21 cellular contexts compared by ENCODE assay signal in genomic region chr6:39909701-39910100, GRCh38. TPM values are rescaled to one million over a fixed set of nuclear protein-coding genes. Genes with fewer than 3 reads are reported as not detected.
DNase-seq lines count a peak whose midpoint lies in the region; ATAC-seq and TF ChIP-seq lines count a peak whose summit lies in the region.
"Had no signal": no experiment of that assay in that cellular context is flagged by ENCODE, and none has a peak within 500 bp of the region (broad histone marks: within the 10 kb centered on the region; RNA-seq: fewer than 3 reads in every experiment).

No MANE protein-coding gene starts in this region.

- H3K27me3 ChIP-seq in H9 (ENCODE audit: insufficient read depth, low read length) = no peaks in the 10 kb centered on the region; the same call in 1 of the 2 replicates
- no peaks in the 10 kb centered on the region for H3K27me3 ChIP-seq in Panc1 (ENCODE audit: control insufficient read depth, insufficient read depth, low read length)
- no peaks in the 10 kb centered on the region for H3K27me3 ChIP-seq in neuronal stem cell (ENCODE audit: control insufficient read depth in 3 of 3, insufficient read depth in 3 of 3, low read depth in 1 of 3, low read length in 3 of 3)
- no peaks in the 10 kb centered on the region for H3K27me3 ChIP-seq in smooth muscle cell (ENCODE audit: low read depth)
- H3K27me3 ChIP-seq: BE2C had no signal

- H4K8ac ChIP-seq in H9 (replicated peaks; ENCODE audit: insufficient read length, low read depth, low read length) (no peak overlapping the region), neuronal stem cell (ENCODE audit: low read depth, low read length) (no peak overlapping the region)

- H2BK20ac ChIP-seq in H9 (ENCODE audit: low read depth, low read length, poor library complexity, severe bottlenecking) = no peak overlapping the region

- H2BK15ac ChIP-seq in H9 (ENCODE audit: low read depth, low read length) = no peak overlapping the region
- H2BK15ac ChIP-seq in neuronal stem cell (ENCODE audit: low read length) = no peak overlapping the region

- no peak overlapping the region for H2BK12ac ChIP-seq in H9 (ENCODE audit: insufficient read length, low read depth, low read length)
- no peak overlapping the region for H2BK12ac ChIP-seq in neuronal stem cell (ENCODE audit: low read length)

- no peaks in the 10 kb centered on the region for H3K27me3 Mint-ChIP-seq in H9 (ENCODE audit: low read depth)
- no peaks in the 10 kb centered on the region for H3K27me3 Mint-ChIP-seq in stimulated activated memory B cell treated with anti-CD40 and anti-IgM and Interleukin-4, amounts not matched to agents 10 μg/mL and 1 μg/mL and 100 μg/mL, for 72 hours
- H3K27me3 Mint-ChIP-seq: CD8-positive, alpha-beta memory T cell had no signal

- H3K79me1 ChIP-seq in H9 (ENCODE audit: insufficient read depth, low read depth, low read length, poor library complexity, severe bottlenecking) = no peaks in the 10 kb centered on the region
- no peaks in the 10 kb centered on the region for H3K79me1 ChIP-seq in neuronal stem cell (ENCODE audit: low read depth, low read length)

- no peak overlapping the region for H4K5ac ChIP-seq in H9 (ENCODE audit: insufficient read length, low read depth, low read length)

- H3K9me3 Mint-ChIP-seq in H9 = no peaks in the 10 kb centered on the region
- H3K9me3 Mint-ChIP-seq in stimulated activated memory B cell treated with anti-CD40 and anti-IgM and Interleukin-4, amounts not matched to agents 10 μg/mL and 1 μg/mL and 100 μg/mL, for 72 hours = no peaks in the 10 kb centered on the region
- H3K9me3 Mint-ChIP-seq: CD8-positive, alpha-beta memory T cell; IgD-negative memory B cell had no signal

- H3K9me3 ChIP-seq in H9 (ENCODE audit: control insufficient read depth, low read depth, low read length) (no peaks in the 10 kb centered on the region), Panc1 (ENCODE audit: control insufficient read depth, insufficient read depth, low read depth, low read length) (no peaks in the 10 kb centered on the region), neuronal stem cell (replicated peaks in 1 of 2; ENCODE audit: control insufficient read depth in 2 of 2, insufficient read depth in 1 of 2, low read depth in 1 of 2, low read length in 2 of 2) (no peaks in the 10 kb centered on the region), smooth muscle cell (replicated peaks; ENCODE audit: low read depth) (no peaks in the 10 kb centered on the region)
- H3K9me3 ChIP-seq: BE2C, Caco-2 had no signal

- POLR2A ChIA-PET in Panc1 (lab: Charles Lee) = no interaction called here

- no CpG with 5 or more reads among the region's 5 CpGs for WGBS in H9 (ENCODE audit: extremely low coverage, insufficient read length, low lambda C conversion rate)
- no CpG with 5 or more reads among the region's 5 CpGs for WGBS in neuronal stem cell (ENCODE audit: extremely low coverage in 2 of 2, insufficient read length in 2 of 2, insufficient replicate concordance in 1 of 2), 2 donors
- 97% methylated on average over 5 of the region's 5 CpGs for WGBS in smooth muscle cell (ENCODE audit: low lambda C conversion rate)

- TF ChIP-seq CTCF in H9 (conservative IDR thresholded peaks at IDR 0.05) = no peak
- no peak for TF ChIP-seq CTCF in Panc1 (IDR thresholded peaks at IDR 0.05)
- no peak for TF ChIP-seq CTCF in smooth muscle cell (IDR thresholded peaks at IDR 0.05; ENCODE audit: borderline replicate concordance, insufficient read depth, poor library complexity, severe bottlenecking)

- H3F3A ChIP-seq in smooth muscle cell (ENCODE audit: low read depth) = no peaks in the 10 kb centered on the region

- H3K14ac ChIP-seq in H9 (ENCODE audit: insufficient read depth, low read length) (no peak overlapping the region), neuronal stem cell (ENCODE audit: low read length) (no peak overlapping the region)

- H3K23me2 ChIP-seq in H9 (ENCODE audit: insufficient read length, low read depth, low read length, poor library complexity, severe bottlenecking) = no peaks in the 10 kb centered on the region

- H3K56ac ChIP-seq in H9 (ENCODE audit: insufficient read length, low read depth, low read length) = no peak overlapping the region

- H2AFZ ChIP-seq in H9 (ENCODE audit: low read length) (no peak overlapping the region), neuronal stem cell (ENCODE audit: low read length) (no peak overlapping the region), smooth muscle cell (ENCODE audit: low read depth) (no peak overlapping the region)
- H2AFZ ChIP-seq: GM23248 had no signal

- no peak overlapping the region for H3K4me3 Mint-ChIP-seq in H9
- H3K4me3 Mint-ChIP-seq in stimulated activated memory B cell treated with anti-CD40 and anti-IgM and Interleukin-4, amounts not matched to agents 10 μg/mL and 1 μg/mL and 100 μg/mL, for 72 hours = no peak overlapping the region
- H3K4me3 Mint-ChIP-seq: CD4-positive, CD25-positive, alpha-beta regulatory T cell; CD8-positive, alpha-beta memory T cell; IgD-negative memory B cell had no signal

- H3K9ac ChIP-seq in H9 (ENCODE audit: extremely low read depth, insufficient read length, low read length) = no peak overlapping the region
- no peak overlapping the region for H3K9ac ChIP-seq in neuronal stem cell (ENCODE audit: low read depth, low read length, poor library complexity)
- no peak overlapping the region for H3K9ac ChIP-seq in smooth muscle cell (ENCODE audit: low read depth)
- H3K9ac ChIP-seq: GM23248 had no signal

- CTCF ChIA-PET in Panc1 (lab: Charles Lee) = no interaction called here

- BruUV-seq in Panc1 (replicated peaks; lab: Mats Ljungman, UMichigan) = no TSS peak

- H3K27ac ChIP-seq in H9 (ENCODE audit: insufficient read length, low read depth, low read length) (no peak overlapping the region), Panc1 (ENCODE audit: low read length) (no peak overlapping the region), neuronal stem cell (replicated peaks; ENCODE audit: low read length) (no peak overlapping the region), smooth muscle cell (ENCODE audit: low read depth) (no peak overlapping the region)
- H3K27ac ChIP-seq: GM23248 had no signal

- H3K4me1 ChIP-seq in H9 (ENCODE audit: insufficient read depth, low read length) (no peaks in the 10 kb centered on the region), Panc1 (ENCODE audit: control insufficient read depth, insufficient read depth, low read length) (no peaks in the 10 kb centered on the region), neuronal stem cell (ENCODE audit: control insufficient read depth in 2 of 2, insufficient read depth in 1 of 2, low read depth in 1 of 2, low read length in 2 of 2) (no peaks in the 10 kb centered on the region), smooth muscle cell (ENCODE audit: low read depth) (no peaks in the 10 kb centered on the region)
- H3K4me1 ChIP-seq: BE2C, Caco-2 had no signal

- no peak overlapping the region for H3K4me2 ChIP-seq in H9 (ENCODE audit: insufficient read depth, insufficient read length, low read length)
- H3K4me2 ChIP-seq in neuronal stem cell (ENCODE audit: insufficient read depth, low read length, poor library complexity, severe bottlenecking) = no peak overlapping the region
- H3K4me2 ChIP-seq in smooth muscle cell = no peak overlapping the region

- ATAC-seq in Panc1 = 0 out of 2 replicates have a peak, but pooled peaks have one; percentile 45
- ATAC-seq in stimulated activated memory B cell treated with anti-CD40 and anti-IgM and Interleukin-4, amounts not matched to agents 10 μg/mL and 1 μg/mL and 100 μg/mL, for 72 hours = peak; percentile 22
- ATAC-seq: HepG2 had no signal

- intact Hi-C loops in Panc1 (cut with micrococcal nuclease; ENCODE audit: unreplicated experiment) = no loop called here

- in situ Hi-C loops in Panc1 (cut with HindIII; ENCODE audit: low pct_unique_long_range_greater_than_20kb, low sequenced_read_pairs) = no loop called here

- H2AK5ac ChIP-seq in H9 (ENCODE audit: insufficient read length, low read length) = no peak overlapping the region
- H2AK5ac ChIP-seq in neuronal stem cell (ENCODE audit: low read depth, low read length) = no peak overlapping the region

- H3K23ac ChIP-seq in H9 (ENCODE audit: insufficient read length, low read depth, low read length) (no peak overlapping the region), neuronal stem cell (ENCODE audit: low read depth, low read length, poor library complexity) (peak overlapping the region; percentile 44)

- H3K36me3 Mint-ChIP-seq in H9 (ENCODE audit: insufficient read depth in 1 of 3, low read depth in 3 of 3) = peaks cover 26 to 51% (median 34%) of the 10 kb centered on the region in 3 experiments
- H3K36me3 Mint-ChIP-seq in stimulated activated memory B cell treated with anti-CD40 and anti-IgM and Interleukin-4, amounts not matched to agents 10 μg/mL and 1 μg/mL and 100 μg/mL, for 72 hours = no peaks in the 10 kb centered on the region
- H3K36me3 Mint-ChIP-seq: CD4-positive, CD25-positive, alpha-beta regulatory T cell; CD8-positive, alpha-beta memory T cell had no signal

- H3K4me3 ChIP-seq in Panc1 (ENCODE audit: low read depth in 2 of 2, low read length in 2 of 2) = no peak overlapping the region
- no peak overlapping the region for H3K4me3 ChIP-seq in neuronal stem cell (ENCODE audit: low read length in 2 of 2)
- H3K4me3 ChIP-seq in smooth muscle cell = no peak overlapping the region
- H3K4me3 ChIP-seq: GM23248 had no signal

- H2BK5ac ChIP-seq in H9 (ENCODE audit: insufficient read length, low read length) = no peak overlapping the region
- H2BK5ac ChIP-seq in neuronal stem cell (ENCODE audit: low read length) = no peak overlapping the region

- H3K4ac ChIP-seq in H9 (ENCODE audit: low read depth, low read length) (no peak overlapping the region), neuronal stem cell (ENCODE audit: low read length) (no peak overlapping the region)

- no peaks in the 10 kb centered on the region for H4K20me1 ChIP-seq in H9 (ENCODE audit: control insufficient read depth, insufficient read depth, insufficient read length)
- no peaks in the 10 kb centered on the region for H4K20me1 ChIP-seq in smooth muscle cell (ENCODE audit: low read depth)

- H3K79me2 ChIP-seq in H9 (ENCODE audit: insufficient read depth, low read length) (no peaks in the 10 kb centered on the region; the same call in 1 of the 2 replicates), smooth muscle cell (ENCODE audit: low read depth) (no peaks in the 10 kb centered on the region)

- no peak overlapping the region for H3T11ph ChIP-seq in H9 (ENCODE audit: low read length)

- no peak overlapping the region for H2BK120ac ChIP-seq in H9 (ENCODE audit: low read depth, low read length, poor library complexity, severe bottlenecking)
- no peak overlapping the region for H2BK120ac ChIP-seq in neuronal stem cell (ENCODE audit: low read depth, low read length)

- H3K18ac ChIP-seq in H9 (ENCODE audit: insufficient read length, low read depth, low read length) = no peak overlapping the region
- peak overlapping the region; percentile 11 for H3K18ac ChIP-seq in neuronal stem cell (ENCODE audit: low read length)

- DNase-seq in H9 (no peak), Panc1 (ENCODE audit: low read depth, low spot score) (no peak), neuronal stem cell (ENCODE audit: low spot score) (no peak), amniotic stem cell (lab: John Stamatoyannopoulos, UW) (no peak), smooth muscle cell (lab: John Stamatoyannopoulos, UW; ENCODE audit: unreplicated experiment) (no peak), COLO829 (ENCODE audit: low spot score) (no peak), T-helper 2 cell (no peak)
- DNase-seq: ACHN; BE2C; C1 segment of cervical spinal cord; Caco-2; CD4-positive, CD25-positive, alpha-beta regulatory T cell; CD8-positive, alpha-beta memory T cell; DMS153; DMS79; GDM1; GM23248; H7 had no signal

- H3K36me3 ChIP-seq in Panc1 (ENCODE audit: control insufficient read depth, insufficient read depth, low read length) (no peaks in the 10 kb centered on the region), neuronal stem cell (replicated peaks in 1 of 2; ENCODE audit: control insufficient read depth in 2 of 2, insufficient read depth in 2 of 2, low read length in 2 of 2) (peaks cover 4 to 9% of the 10 kb centered on the region in 2 donors), smooth muscle cell (ENCODE audit: low read depth) (no peaks in the 10 kb centered on the region)
- H3K36me3 ChIP-seq: BE2C had no signal

- H3K27ac Mint-ChIP-seq in H9 = peak overlapping the region in 2 of 3 experiments; percentile 39 to 49; a peak in 2 of 7 replicates
- H3K27ac Mint-ChIP-seq in stimulated activated memory B cell treated with anti-CD40 and anti-IgM and Interleukin-4, amounts not matched to agents 10 μg/mL and 1 μg/mL and 100 μg/mL, for 72 hours = no peak overlapping the region
- H3K27ac Mint-ChIP-seq: CD4-positive, CD25-positive, alpha-beta regulatory T cell; CD8-positive, alpha-beta memory T cell had no signal

- no peak overlapping the region for H4K91ac ChIP-seq in H9 (ENCODE audit: insufficient read length, low read depth, low read length)
- no peak overlapping the region for H4K91ac ChIP-seq in neuronal stem cell (ENCODE audit: low read depth, low read length, poor library complexity)

- peaks cover 5 to 6% of the 10 kb centered on the region in 2 experiments; a peak in 2 of 4 replicates for H3K4me1 Mint-ChIP-seq in H9
- H3K4me1 Mint-ChIP-seq in stimulated activated memory B cell treated with anti-CD40 and anti-IgM and Interleukin-4, amounts not matched to agents 10 μg/mL and 1 μg/mL and 100 μg/mL, for 72 hours = no peaks in the 10 kb centered on the region
- H3K4me1 Mint-ChIP-seq: CD4-positive, CD25-positive, alpha-beta regulatory T cell; CD8-positive, alpha-beta memory T cell; IgD-negative memory B cell had no signal

RNA-seq across cellular contexts. Expression of gene MOCS1, which starts 24.6 kb away (rescaled TPM):
- total RNA-seq in H9 (2021) = 14.0 and 15.2 TPM in 2 replicates
- total RNA-seq in Panc1 (2021; ENCODE audit: unreplicated experiment) = 0.98 TPM
- polyA plus RNA-seq in Panc1 (2012; ENCODE audit: insufficient read length) = 1.4 TPM
- polyA plus RNA-seq in neuronal stem cell (2013, experiment 1 of 2) = 9.8 TPM
- polyA plus RNA-seq in neuronal stem cell (2013, experiment 2 of 2) = 10.0 TPM
- total RNA-seq in smooth muscle cell = 7.7 and 8.3 TPM in 2 replicates
- 8.2 and 12.1 TPM in 2 replicates for polyA plus RNA-seq in smooth muscle cell
